8 cellular contexts compared by ENCODE assay signal in the genomic region with DNA sequence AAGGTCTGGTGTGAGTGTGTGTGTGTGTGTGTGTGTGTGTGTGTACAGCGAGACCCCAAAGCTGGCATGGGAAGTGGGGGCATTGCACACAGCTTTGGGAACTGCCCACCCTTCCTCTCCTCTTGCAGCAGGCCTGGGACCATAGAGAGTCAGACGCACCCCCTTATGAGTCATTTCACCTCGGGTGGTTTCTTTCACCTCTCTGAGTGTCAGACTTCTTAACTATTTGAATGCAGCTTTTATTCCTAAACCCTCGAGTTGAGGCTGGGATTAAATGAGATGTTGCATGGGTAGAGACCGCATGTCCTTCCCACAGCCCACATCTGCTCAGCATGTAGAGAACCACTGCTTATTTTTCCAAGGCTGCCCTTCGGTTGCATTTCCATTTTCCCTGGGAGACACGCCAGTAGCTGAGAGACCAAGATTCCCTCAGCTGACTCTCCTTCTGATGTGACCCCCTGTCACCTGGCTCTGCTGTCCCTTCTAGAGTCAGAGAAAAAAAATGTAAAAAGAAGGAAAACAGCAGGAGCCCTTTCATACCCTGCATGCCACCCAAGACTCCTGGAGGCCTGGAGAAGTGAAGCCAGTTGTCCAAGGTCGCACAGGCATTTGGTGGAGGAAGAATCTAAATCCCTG.
A peak's percentile ranks its signal among the peaks of the same experiment; 100 is the strongest.
DNase-seq lines count a peak whose midpoint lies in the region; ATAC-seq lines count a peak whose summit lies in the region.
"Had no signal": no experiment of that assay in that cellular context is flagged by ENCODE, and none has a peak within 500 bp of the region (broad histone marks: within the 10 kb centered on the region; RNA-seq: fewer than 3 reads in every experiment).

No MANE protein-coding gene starts in this region.

- ATAC-seq in GM18867 (IDR thresholded peaks at IDR 0.05; ENCODE audit: unreplicated experiment) (peak; percentile 65), HG02973 (IDR thresholded peaks at IDR 0.05; ENCODE audit: unreplicated experiment) (peak; percentile 38), GM21717 (IDR thresholded peaks at IDR 0.05; ENCODE audit: unreplicated experiment) (no peak)

- no peak overlapping the region for H3K4me3 ChIP-seq in skeletal muscle cell (ENCODE audit: low read depth, low read length)

- DNase-seq in astrocyte of the hippocampus (ENCODE audit: low read depth, low spot score) (peak; percentile 83), skeletal muscle cell (ENCODE audit: low read depth) (peak; percentile 26), KG1 (lab: John Stamatoyannopoulos, UW) (no peak)
- DNase-seq in activated CD4-positive, alpha-beta T cell treated with anti-CD3 and anti-CD28 coated beads, Interleukin-2, amount 50 U/mL, for 1 hour = no peak
- DNase-seq: NCI-H1436 treated with DMSO at 0.1 percent for 48 hours had no signal

Comparison
In these comparisons a context has a peak if more than half of its experiments do, and no peak if none do; other contexts are left out.
1. DNase-seq: peak in astrocyte of the hippocampus (single experiment) and skeletal muscle cell (single experiment); none in KG1 (single experiment) and activated CD4-positive, alpha-beta T cell treated with anti-CD3 and anti-CD28 coated beads, Interleukin-2, amount 50 U/mL, for 1 hour (single experiment).